Comparison of ENCODE assay signal across 9 cellular contexts in genomic region chr4:146333187-146333894, GRCh38.
DNase-seq lines count a peak whose midpoint lies in the region; ATAC-seq and TF ChIP-seq lines count a peak whose summit lies in the region.
"Had no signal": no experiment of that assay in that cellular context is flagged by ENCODE, and none has a peak within 500 bp of the region (broad histone marks: within the 10 kb centered on the region; RNA-seq: fewer than 3 reads in every experiment).

No MANE protein-coding gene starts in this region.

- H4K20me1 ChIP-seq in BLaER1 treated with 17β-estradiol and CSF1 and Interleukin-3, amounts not matched to agents 10 nM and 100 nM = 0 out of 22 replicates have a peak, but pooled peaks cover 0 to under 1% (median 0%) of the 10 kb centered on the region in 11 experiments

- no peaks in the 10 kb centered on the region for H3K79me2 ChIP-seq in mesendoderm (ENCODE audit: control insufficient read depth, insufficient read depth, low read length)

- H4K8ac ChIP-seq in mesendoderm (ENCODE audit: low read depth, low read length) = no peak overlapping the region

- H3K27me3 Mint-ChIP-seq in natural killer cell treated with Interleukin-12 subunit alpha and Interleukin-12 subunit beta and Interleukin-15 and Interleukin-18, amount 100 ng/mL, for 72 hours = no peaks in the 10 kb centered on the region

- DNase-seq in WERI-Rb-1 = peak; percentile 9
- no peak for DNase-seq in natural killer cell treated with Interleukin-12 subunit alpha and Interleukin-12 subunit beta and Interleukin-15 and Interleukin-18, amount 100 ng/mL, for 72 hours (ENCODE audit: low spot score)
- DNase-seq in NCI-H2107 (lab: John Stamatoyannopoulos, UW) = no peak
- no peak for DNase-seq in mesendoderm
- DNase-seq in nucleus accumbens (lab: John Stamatoyannopoulos, UW) = no peak

- peaks cover 0 to 3% of the 10 kb centered on the region in 2 donors for H3K4me1 Mint-ChIP-seq in natural killer cell treated with Interleukin-12 subunit alpha and Interleukin-12 subunit beta and Interleukin-15 and Interleukin-18, amount 100 ng/mL, for 72 hours (ENCODE audit: low read depth in 2 of 2)

- H3K4me3 Mint-ChIP-seq in natural killer cell treated with Interleukin-12 subunit alpha and Interleukin-12 subunit beta and Interleukin-15 and Interleukin-18, amount 100 ng/mL, for 72 hours = no peak overlapping the region

- H3K4me2 ChIP-seq in BLaER1 treated with 17β-estradiol and CSF1 and Interleukin-3, amounts not matched to agents 10 nM and 100 nM = peak overlapping the region; percentile 16 to 82 (median 49); a peak in 19 of 22 replicates
- no peak overlapping the region for H3K4me2 ChIP-seq in mesendoderm (ENCODE audit: low read length)

- H2BK120ac ChIP-seq in mesendoderm (ENCODE audit: low read depth, low read length) = no peak overlapping the region

- no peak overlapping the region for H3K18ac ChIP-seq in mesendoderm (ENCODE audit: low read length)

- no peak for TF ChIP-seq CTCF in WERI-Rb-1 (IDR thresholded peaks at IDR 0.05; ENCODE audit: low read depth, low read length)

- no CpG with 5 or more reads among the region's 4 CpGs for WGBS in mesendoderm (ENCODE audit: extremely low coverage, insufficient coverage, low lambda C conversion rate)

- peak; percentile 81 for ATAC-seq in GM19372 (IDR thresholded peaks at IDR 0.05; ENCODE audit: low read depth, unreplicated experiment)
- ATAC-seq in HG03280 (IDR thresholded peaks at IDR 0.05; ENCODE audit: unreplicated experiment) = peak; percentile 83
- peak; percentile 89 to 92 for ATAC-seq in natural killer cell treated with Interleukin-12 subunit alpha and Interleukin-12 subunit beta and Interleukin-15 and Interleukin-18, amount 100 ng/mL, for 72 hours

- H4K5ac ChIP-seq in mesendoderm (ENCODE audit: low read length) = no peak overlapping the region

- H3K9ac ChIP-seq in BLaER1 treated with 17β-estradiol and CSF1 and Interleukin-3, amounts not matched to agents 10 nM and 100 nM = peak overlapping the region in 3 of 11 experiments; percentile 26 to 42 (median 38); a peak in 4 of 22 replicates
- H3K9ac ChIP-seq in mesendoderm (ENCODE audit: low read length) = no peak overlapping the region

- no peaks in the 10 kb centered on the region for H3K27me3 ChIP-seq in BLaER1 treated with 17β-estradiol and CSF1 and Interleukin-3, amounts not matched to agents 10 nM and 100 nM
- H3K27me3 ChIP-seq in WERI-Rb-1 (ENCODE audit: insufficient read depth, low read depth, severe bottlenecking) (no peaks in the 10 kb centered on the region), mesendoderm (ENCODE audit: insufficient read depth, low read length, poor library complexity) (no peaks in the 10 kb centered on the region)

- peaks cover 8 to 55% (median 13%) of the 10 kb centered on the region in 10 experiments; a peak in 19 of 20 replicates for H3K4me1 ChIP-seq in BLaER1 treated with 17β-estradiol and CSF1 and Interleukin-3, amounts not matched to agents 10 nM and 100 nM
- no peaks in the 10 kb centered on the region for H3K4me1 ChIP-seq in mesendoderm (ENCODE audit: control insufficient read depth, low read depth, low read length)

- H2BK15ac ChIP-seq in mesendoderm (replicated peaks; ENCODE audit: low read depth) = no peak overlapping the region

- H3K56ac ChIP-seq in mesendoderm (ENCODE audit: low read length) = no peak overlapping the region

- H3K27ac Mint-ChIP-seq in natural killer cell treated with Interleukin-12 subunit alpha and Interleukin-12 subunit beta and Interleukin-15 and Interleukin-18, amount 100 ng/mL, for 72 hours = no peak overlapping the region

- H3K23ac ChIP-seq in mesendoderm (ENCODE audit: low read length) = no peak overlapping the region

- H2AK5ac ChIP-seq in mesendoderm (ENCODE audit: low read length) = no peak overlapping the region

- no peaks in the 10 kb centered on the region for H3K36me3 ChIP-seq in BLaER1 treated with 17β-estradiol and CSF1 and Interleukin-3, amounts not matched to agents 10 nM and 100 nM
- H3K36me3 ChIP-seq in WERI-Rb-1 = no peaks in the 10 kb centered on the region
- no peaks in the 10 kb centered on the region for H3K36me3 ChIP-seq in mesendoderm (ENCODE audit: control insufficient read depth, insufficient read depth, low read length)

- no peak overlapping the region for H3K4ac ChIP-seq in mesendoderm (ENCODE audit: low read depth, low read length)

- no peak overlapping the region for H2BK5ac ChIP-seq in mesendoderm (ENCODE audit: low read length)

- H3K36me3 Mint-ChIP-seq in natural killer cell treated with Interleukin-12 subunit alpha and Interleukin-12 subunit beta and Interleukin-15 and Interleukin-18, amount 100 ng/mL, for 72 hours = no peaks in the 10 kb centered on the region

- H3K27ac ChIP-seq in BLaER1 treated with 17β-estradiol and CSF1 and Interleukin-3, amounts not matched to agents 10 nM and 100 nM = peak overlapping the region in 2 of 11 experiments; percentile 1 to 11; a peak in 2 of 22 replicates
- H3K27ac ChIP-seq in WERI-Rb-1 = no peak overlapping the region
- H3K27ac ChIP-seq in mesendoderm (ENCODE audit: low read depth, low read length) = no peak overlapping the region

- H3K79me1 ChIP-seq in mesendoderm (ENCODE audit: low read length) = no peaks in the 10 kb centered on the region

- H3K9me3 ChIP-seq in BLaER1 treated with 17β-estradiol and CSF1 and Interleukin-3, amounts not matched to agents 10 nM and 100 nM (replicated peaks in 1 of 11) = no peaks in the 10 kb centered on the region
- no peaks in the 10 kb centered on the region for H3K9me3 ChIP-seq in WERI-Rb-1 (ENCODE audit: severe bottlenecking)

- peak overlapping the region in 2 of 10 experiments; percentile 24 to 25; a peak in 3 of 20 replicates for H3K4me3 ChIP-seq in BLaER1 treated with 17β-estradiol and CSF1 and Interleukin-3, amounts not matched to agents 10 nM and 100 nM
- H3K4me3 ChIP-seq in WERI-Rb-1 (ENCODE audit: low read depth, low read length) = no peak overlapping the region
- H3K4me3 ChIP-seq in mesendoderm (ENCODE audit: low read length) = no peak overlapping the region
- H3K4me3 ChIP-seq: lung had no signal

- H3K9me3 Mint-ChIP-seq in natural killer cell treated with Interleukin-12 subunit alpha and Interleukin-12 subunit beta and Interleukin-15 and Interleukin-18, amount 100 ng/mL, for 72 hours = no peaks in the 10 kb centered on the region
